In genomic region chr1:3066826-3067225, GRCh38 we compare ENCODE assay signal across 26 cellular contexts. TPM values are rescaled to one million over a fixed set of nuclear protein-coding genes. Genes with fewer than 3 reads are reported as not detected.
A peak's percentile ranks its signal among the peaks of the same experiment; 100 is the strongest.
DNase-seq lines count a peak whose midpoint lies in the region; ATAC-seq and TF ChIP-seq lines count a peak whose summit lies in the region.
"Had no signal": no experiment of that assay in that cellular context is flagged by ENCODE, and none has a peak within 500 bp of the region (broad histone marks: within the 10 kb centered on the region; RNA-seq: fewer than 3 reads in every experiment).

No MANE protein-coding gene starts in this region.

- 26 to 43% methylated on average over 10 of the region's 10 CpGs for WGBS in heart right ventricle, 2 donors
- 9 to 62% methylated on average over 6 to 7 of the region's 10 CpGs for WGBS in thyroid gland, 2 donors
- WGBS in endodermal cell (ENCODE audit: insufficient coverage in 1 of 2, insufficient read length in 1 of 2), 2 experiments = 76 to 81% methylated on average over 3 to 10 of the region's 10 CpGs

- H3K4me1 Mint-ChIP-seq in neural progenitor cell (peaks cover 14% of the 10 kb centered on the region), endodermal cell (peaks cover 2% of the 10 kb centered on the region)
- H3K4me1 Mint-ChIP-seq: memory B cell had no signal

- H3K4me3 ChIP-seq in heart right ventricle = peak overlapping the region; percentile 26 to 81 (median 59)
- H3K4me3 ChIP-seq in neural progenitor cell = no peak overlapping the region
- peak overlapping the region in 2 of 3 donors; percentile 33 to 62 for H3K4me3 ChIP-seq in thyroid gland (replicated peaks in 1 of 3)
- no peak overlapping the region for H3K4me3 ChIP-seq in endodermal cell (ENCODE audit: low read length)
- H3K4me3 ChIP-seq: GM12878 had no signal

- H4K20me1 ChIP-seq in neural progenitor cell (ENCODE audit: low read depth) = peaks cover 42% of the 10 kb centered on the region

- H3K27me3 ChIP-seq in heart right ventricle = peaks cover 17 to 94% (median 77%) of the 10 kb centered on the region in 7 donors
- H3K27me3 ChIP-seq in neural progenitor cell = peaks cover 96% of the 10 kb centered on the region
- H3K27me3 ChIP-seq in thyroid gland = no peaks in the 10 kb centered on the region
- peaks cover 93% of the 10 kb centered on the region for H3K27me3 ChIP-seq in endodermal cell (ENCODE audit: control insufficient read depth, insufficient read depth, low read length, poor library complexity, severe bottlenecking)
- H3K27me3 ChIP-seq: testis had no signal

- peaks cover 0 to 6% (median 0%) of the 10 kb centered on the region in 9 donors for H3K36me3 ChIP-seq in heart right ventricle
- H3K36me3 ChIP-seq in neural progenitor cell = no peaks in the 10 kb centered on the region
- no peaks in the 10 kb centered on the region for H3K36me3 ChIP-seq in thyroid gland
- no peaks in the 10 kb centered on the region for H3K36me3 ChIP-seq in endodermal cell (ENCODE audit: control insufficient read depth, insufficient read depth, low read length)
- H3K36me3 ChIP-seq: BE2C had no signal

- ATAC-seq in heart right ventricle (peak in 3 of 8 donors; percentile 1 to 2 (median 2)), HG03097 (IDR thresholded peaks at IDR 0.05; ENCODE audit: low FRiP score, unreplicated experiment) (no peak)
- ATAC-seq: activated T-cell treated with anti-CD3 and anti-CD28 coated beads, Interleukin-2, amount 50 U/mL, for 4 hours; GM12878; naive thymus-derived CD8-positive, alpha-beta T cell; T-helper 17 cell had no signal

- H3K9me3 ChIP-seq in heart right ventricle (no peaks in the 10 kb centered on the region), neural progenitor cell (ENCODE audit: low read depth) (no peaks in the 10 kb centered on the region), thyroid gland (no peaks in the 10 kb centered on the region), endodermal cell (ENCODE audit: control insufficient read depth, low read length) (no peaks in the 10 kb centered on the region)
- H3K9me3 ChIP-seq: BE2C, testis had no signal

- H3K9me3 Mint-ChIP-seq in neural progenitor cell (no peaks in the 10 kb centered on the region), endodermal cell (no peaks in the 10 kb centered on the region)
- H3K9me3 Mint-ChIP-seq: activated CD4-positive, alpha-beta memory T cell treated with anti-CD3 and anti-CD28 coated beads, Interleukin-2, amount 10 ng/mL, durations not matched to agents 7 days and 5 days; activated T-cell treated with anti-CD3 and anti-CD28 coated beads, Interleukin-2, amount 50 U/mL, for 4 hours; memory B cell; naive thymus-derived CD8-positive, alpha-beta T cell had no signal

- TF ChIP-seq CTCF in heart right ventricle (IDR thresholded peaks at IDR 0.05) (no peak), neural progenitor cell (IDR thresholded peaks at IDR 0.05) (no peak), thyroid gland (IDR thresholded peaks at IDR 0.05) (no peak), endodermal cell (conservative IDR thresholded peaks at IDR 0.05) (no peak)

- H3K27me3 Mint-ChIP-seq in neural progenitor cell (ENCODE audit: insufficient read depth, low read depth) (peaks cover 56% of the 10 kb centered on the region), endodermal cell (ENCODE audit: insufficient read depth) (peaks cover 82% of the 10 kb centered on the region)

- TF ChIP-seq POLR2A in thyroid gland (IDR thresholded peaks at IDR 0.05) = no peak

- H3K4me2 ChIP-seq in neural progenitor cell = peak overlapping the region; percentile 90

- no peaks in the 10 kb centered on the region for H3K36me3 Mint-ChIP-seq in neural progenitor cell
- no peaks in the 10 kb centered on the region for H3K36me3 Mint-ChIP-seq in endodermal cell (ENCODE audit: low read depth)
- H3K36me3 Mint-ChIP-seq: activated naive CD8-positive, alpha-beta T cell; memory B cell; naive thymus-derived CD8-positive, alpha-beta T cell had no signal

- no peak overlapping the region for H3K27ac Mint-ChIP-seq in neural progenitor cell
- no peak overlapping the region for H3K27ac Mint-ChIP-seq in endodermal cell
- H3K27ac Mint-ChIP-seq: activated CD4-positive, alpha-beta memory T cell treated with anti-CD3 and anti-CD28 coated beads, Interleukin-2, amount 10 ng/mL, durations not matched to agents 7 days and 5 days; activated naive CD8-positive, alpha-beta T cell; memory B cell; naive thymus-derived CD8-positive, alpha-beta T cell; T-helper 17 cell had no signal

- peaks cover 4 to 81% (median 39%) of the 10 kb centered on the region in 9 donors for H3K4me1 ChIP-seq in heart right ventricle
- peaks cover 47% of the 10 kb centered on the region for H3K4me1 ChIP-seq in neural progenitor cell
- peaks cover 26% of the 10 kb centered on the region in 2 donors for H3K4me1 ChIP-seq in thyroid gland
- H3K4me1 ChIP-seq in endodermal cell (ENCODE audit: control insufficient read depth, insufficient read depth, low read length) = peaks cover 4% of the 10 kb centered on the region
- H3K4me1 ChIP-seq: BE2C had no signal

- intact Hi-C loops in heart right ventricle (cut with DNase I) (loop anchor here (1.0 to 10.0 kb wide), 16 partner anchors 215 to 356 kb away; no protein-coding TSS in a partner anchor), thyroid gland (cut with DNase I) (loop anchor here (5.0 kb wide), 2 partner anchors 220 to 345 kb away; no protein-coding TSS in a partner anchor)

- H3K9ac ChIP-seq in neural progenitor cell (no peak overlapping the region), endodermal cell (ENCODE audit: extremely low read depth, low read length, poor library complexity, severe bottlenecking) (no peak overlapping the region)

- H3K4me3 Mint-ChIP-seq in neural progenitor cell = peak overlapping the region; percentile 77
- H3K4me3 Mint-ChIP-seq in endodermal cell = no peak overlapping the region
- H3K4me3 Mint-ChIP-seq: activated CD4-positive, alpha-beta memory T cell treated with anti-CD3 and anti-CD28 coated beads, Interleukin-2, amount 10 ng/mL, durations not matched to agents 7 days and 5 days; activated naive CD8-positive, alpha-beta T cell; activated T-cell treated with anti-CD3 and anti-CD28 coated beads, Interleukin-2, amount 50 U/mL, for 4 hours; T-helper 17 cell had no signal

- no peaks in the 10 kb centered on the region for H3K79me2 ChIP-seq in neural progenitor cell (ENCODE audit: low read depth)

- peaks cover 23% of the 10 kb centered on the region for H3F3A ChIP-seq in neural progenitor cell (ENCODE audit: low read depth)

- H3K27ac ChIP-seq in caudate nucleus (ENCODE audit: low read depth, low read length) = peak overlapping the region; percentile 11
- H3K27ac ChIP-seq in heart right ventricle = peak overlapping the region in 9 of 10 donors; percentile 72 to 93 (median 85)
- no peak overlapping the region for H3K27ac ChIP-seq in neural progenitor cell
- peak overlapping the region; percentile 82 to 96 (median 91) for H3K27ac ChIP-seq in thyroid gland
- no peak overlapping the region for H3K27ac ChIP-seq in endodermal cell (ENCODE audit: low read depth, low read length)
- H3K27ac ChIP-seq: testis had no signal

- H2AFZ ChIP-seq in neural progenitor cell (replicated peaks) = no peak overlapping the region

- DNase-seq in caudate nucleus (lab: John Stamatoyannopoulos, UW) (no peak), heart right ventricle (no peak), neural progenitor cell (ENCODE audit: low spot score) (no peak), thyroid gland (peak; percentile 33 to 46), cerebellar cortex (ENCODE audit: low spot score) (no peak), endodermal cell (no peak), cerebellar nuclear complex (lab: John Stamatoyannopoulos, UW) (no peak)
- DNase-seq: activated CD4-positive, alpha-beta memory T cell treated with anti-CD3 and anti-CD28 coated beads, Interleukin-2, amount 10 ng/mL, durations not matched to agents 7 days and 5 days; activated T-cell treated with anti-CD3 and anti-CD28 coated beads, Interleukin-2, amount 50 U/mL, for 4 hours; foreskin fibroblast; NCI-H187; NCI-H446 treated with DMSO at 0.1 percent for 48 hours; SHP77 treated with DMSO at 0.1 percent for 48 hours; stimulated activated CD4-positive, alpha-beta T cell treated with anti-CD3 and anti-CD28 coated beads, Interleukin-4, amount 100 ng/mL, for 4 hours; stimulated activated CD8-positive, alpha-beta memory T cell treated with anti-CD3 and anti-CD28 coated beads, Interleukin-4, amount 100 ng/mL, for 48 hours; T-helper 17 cell had no signal

RNA-seq across cellular contexts. Expression of gene PRDM16, which starts 2.2 kb away (rescaled TPM):
- total RNA-seq in heart right ventricle (10 to 100 TPM; 11.7 to 25.9 (median 14.8) TPM), neural progenitor cell (ENCODE audit: low replicate concordance) (1.9 and 2.0 TPM in 2 replicates), thyroid gland (10 to 100 TPM; 15.7 to 54.3 (median 27.6) TPM), endodermal cell (1 to 10 TPM; 2.1 to 4.0 TPM)
- polyA plus RNA-seq in heart right ventricle = 10 to 100 TPM in 1 of 2 donors, 1 to 10 TPM in 1; 4.1 to 16.8 TPM
- 9.2 TPM for polyA plus RNA-seq in endodermal cell (2013, experiment 1 of 2)
- polyA plus RNA-seq in endodermal cell (2013, experiment 2 of 2) = 6.9 TPM
- total RNA-seq: endothelial cell of umbilical vein; naive thymus-derived CD8-positive, alpha-beta T cell; T-helper 17 cell had no signal
- polyA plus RNA-seq: endothelial cell of umbilical vein; GM12878; naive thymus-derived CD8-positive, alpha-beta T cell had no signal

RNA-seq across cellular contexts. Expression of gene ACTRT2, which starts 45.6 kb away (rescaled TPM):
- total RNA-seq in heart right ventricle (not detected), neural progenitor cell (ENCODE audit: low replicate concordance) (not detected in 2 replicates), thyroid gland (under 1 TPM in 1 of 4 donors, not detected in 3; 0.67 TPM), endodermal cell (not detected)
- polyA plus RNA-seq in heart right ventricle = not detected
- polyA plus RNA-seq in endodermal cell (2013, experiment 1 of 2) = not detected
- not detected for polyA plus RNA-seq in endodermal cell (2013, experiment 2 of 2)
- total RNA-seq: activated CD4-positive, alpha-beta memory T cell treated with anti-CD3 and anti-CD28 coated beads, Interleukin-2, amount 10 ng/mL, durations not matched to agents 7 days and 5 days; activated T-cell treated with anti-CD3 and anti-CD28 coated beads, Interleukin-2, amount 50 U/mL, for 4 hours; endothelial cell of umbilical vein; G401; GM12878; naive thymus-derived CD8-positive, alpha-beta T cell; skeletal muscle tissue; T-helper 17 cell had no signal
- polyA plus RNA-seq: endothelial cell of umbilical vein; GM12878; naive thymus-derived CD8-positive, alpha-beta T cell had no signal

Comparison
In these comparisons a context has a peak if more than half of its experiments do, and no peak if none do; other contexts are left out.
1. DNase-seq: peak in thyroid gland (2 of 2); none in caudate nucleus (0 of 61), heart right ventricle (0 of 2), neural progenitor cell (single experiment), cerebellar cortex (single experiment), endodermal cell (single experiment) and cerebellar nuclear complex (0 of 2).
2. H3K27ac ChIP-seq: peak in caudate nucleus (single experiment), heart right ventricle (9 of 10) and thyroid gland (3 of 3); none in neural progenitor cell (single experiment) and endodermal cell (single experiment).
3. H3K4me3 ChIP-seq: peak in heart right ventricle (10 of 10) and thyroid gland (2 of 3); none in neural progenitor cell (single experiment) and endodermal cell (single experiment).